Comparison of ENCODE assay signal across 31 cellular contexts in the genomic region with DNA sequence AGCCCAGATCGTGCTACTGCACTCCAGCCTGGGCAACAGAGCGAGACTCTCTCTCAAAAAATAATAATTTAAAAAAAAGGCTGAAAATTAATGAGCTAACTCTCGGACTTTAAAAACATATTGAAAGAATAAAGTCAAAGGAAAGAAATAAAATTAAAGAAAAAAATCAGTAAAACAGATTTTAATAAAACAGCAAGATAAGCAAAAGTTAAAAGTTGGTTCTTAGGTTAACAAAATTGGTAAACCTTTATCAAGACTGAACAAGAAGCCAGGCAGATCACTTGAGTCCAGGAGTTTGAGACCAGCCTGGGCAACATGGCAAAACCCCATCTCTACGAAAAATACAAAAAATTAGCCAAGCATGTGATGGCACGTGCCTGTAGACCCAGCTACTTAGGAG.
"Had no signal": no experiment of that assay in that cellular context is flagged by ENCODE, and none has a peak within 500 bp of the region (broad histone marks: within the 10 kb centered on the region; RNA-seq: fewer than 3 reads in every experiment).

No MANE protein-coding gene starts in this region.

- H3K4me1 ChIP-seq: ascending aorta, parathyroid adenoma, testis, uterus had no signal

- H3K4me3 Mint-ChIP-seq: activated CD8-positive, alpha-beta memory T cell treated with anti-CD3 and anti-CD28 coated beads, Interleukin-2, amount 10 ng/mL, durations not matched to agents 7 days and 5 days; activated CD8-positive, alpha-beta T cell treated with anti-CD3 and anti-CD28 coated beads, Interleukin-2, amount 10 ng/mL, durations not matched to agents 7 days and 5 days; activated naive CD4-positive, alpha-beta T cell treated with anti-CD3 and anti-CD28 coated beads, Interleukin-2, amount 10 ng/mL, durations not matched to agents 7 days and 5 days; activated naive CD8-positive, alpha-beta T cell treated with anti-CD3 and anti-CD28 coated beads, Interleukin-2, amount 10 ng/mL, durations not matched to agents 7 days and 5 days; effector memory CD8-positive, alpha-beta T cell; neural crest cell had no signal

- H2AFZ ChIP-seq: parathyroid adenoma had no signal

- H3K4me2 ChIP-seq: smooth muscle cell had no signal

- H3K4me3 ChIP-seq: ascending aorta, gastroesophageal sphincter, psoas muscle, smooth muscle cell, testis, uterus had no signal

- H3K9ac ChIP-seq: parathyroid adenoma had no signal

- H3K27ac Mint-ChIP-seq: activated CD8-positive, alpha-beta memory T cell treated with anti-CD3 and anti-CD28 coated beads, Interleukin-2, amount 10 ng/mL, durations not matched to agents 7 days and 5 days; activated CD8-positive, alpha-beta T cell treated with anti-CD3 and anti-CD28 coated beads, Interleukin-2, amount 10 ng/mL, durations not matched to agents 7 days and 5 days; activated naive CD4-positive, alpha-beta T cell treated with anti-CD3 and anti-CD28 coated beads, Interleukin-2, amount 10 ng/mL, durations not matched to agents 7 days and 5 days; activated naive CD8-positive, alpha-beta T cell treated with anti-CD3 and anti-CD28 coated beads, Interleukin-2, amount 10 ng/mL, durations not matched to agents 7 days and 5 days had no signal

- DNase-seq: activated CD4-positive, alpha-beta T cell treated with anti-CD3 and anti-CD28 coated beads for 1 hour; activated CD8-positive, alpha-beta memory T cell treated with anti-CD3 and anti-CD28 coated beads, Interleukin-2, amount 10 ng/mL, durations not matched to agents 7 days and 5 days; activated CD8-positive, alpha-beta T cell treated with anti-CD3 and anti-CD28 coated beads, Interleukin-2, amount 10 ng/mL, durations not matched to agents 7 days and 5 days; activated effector memory CD4-positive, alpha-beta T cell treated with anti-CD3 and anti-CD28 coated beads, Interleukin-2, amount 50 U/mL, for 16 hours; activated naive CD4-positive, alpha-beta T cell treated with anti-CD3 and anti-CD28 coated beads, Interleukin-2, amount 10 ng/mL, durations not matched to agents 7 days and 5 days; activated naive CD8-positive, alpha-beta T cell treated with anti-CD3 and anti-CD28 coated beads, Interleukin-2, amount 10 ng/mL, durations not matched to agents 7 days and 5 days; brain microvascular endothelial cell; cortex of kidney; effector memory CD8-positive, alpha-beta T cell; erythroblast; hippocampal formation; left colon; mammary epithelial cell; nucleus accumbens; psoas muscle; stimulated activated CD4-positive, alpha-beta T cell treated with anti-CD3 and anti-CD28 coated beads, Interleukin-1b, Interleukin-23, amount 100 ng/mL, for 48 hours; stimulated activated CD4-positive, alpha-beta T cell treated with anti-CD3 and anti-CD28 coated beads, Interleukin-4, amount 100 ng/mL, for 4 hours; stimulated activated CD8-positive, alpha-beta memory T cell treated with anti-CD3 and anti-CD28 coated beads, Interleukin-4, amount 100 ng/mL, for 48 hours; stimulated activated naive CD4-positive, alpha-beta T cell; T-helper 9 cell; testis; trophoblast cell; uterus had no signal

- H3K27me3 Mint-ChIP-seq: activated CD8-positive, alpha-beta memory T cell treated with anti-CD3 and anti-CD28 coated beads, Interleukin-2, amount 10 ng/mL, durations not matched to agents 7 days and 5 days; activated naive CD4-positive, alpha-beta T cell treated with anti-CD3 and anti-CD28 coated beads, Interleukin-2, amount 10 ng/mL, durations not matched to agents 7 days and 5 days; activated naive CD8-positive, alpha-beta T cell treated with anti-CD3 and anti-CD28 coated beads, Interleukin-2, amount 10 ng/mL, durations not matched to agents 7 days and 5 days; effector memory CD8-positive, alpha-beta T cell had no signal

- ATAC-seq: activated CD8-positive, alpha-beta memory T cell treated with anti-CD3 and anti-CD28 coated beads, Interleukin-2, amount 10 ng/mL, durations not matched to agents 7 days and 5 days; activated CD8-positive, alpha-beta T cell treated with anti-CD3 and anti-CD28 coated beads, Interleukin-2, amount 10 ng/mL, durations not matched to agents 7 days and 5 days; effector memory CD8-positive, alpha-beta T cell; gastroesophageal sphincter; left colon; psoas muscle had no signal

- H3K27me3 ChIP-seq: ascending aorta, brain microvascular endothelial cell, gastroesophageal sphincter, testis, uterus had no signal

- H3K9me3 ChIP-seq: ascending aorta, gastroesophageal sphincter, psoas muscle, testis, uterus had no signal

- H3K27ac ChIP-seq: ascending aorta, brain microvascular endothelial cell, gastroesophageal sphincter, parathyroid adenoma, psoas muscle, testis, uterus, VCaP had no signal

- H3K4me1 Mint-ChIP-seq: activated CD8-positive, alpha-beta memory T cell treated with anti-CD3 and anti-CD28 coated beads, Interleukin-2, amount 10 ng/mL, durations not matched to agents 7 days and 5 days; activated naive CD4-positive, alpha-beta T cell treated with anti-CD3 and anti-CD28 coated beads, Interleukin-2, amount 10 ng/mL, durations not matched to agents 7 days and 5 days; neural crest cell had no signal

- H3K9me3 Mint-ChIP-seq: activated naive CD4-positive, alpha-beta T cell treated with anti-CD3 and anti-CD28 coated beads, Interleukin-2, amount 10 ng/mL, durations not matched to agents 7 days and 5 days; activated naive CD8-positive, alpha-beta T cell treated with anti-CD3 and anti-CD28 coated beads, Interleukin-2, amount 10 ng/mL, durations not matched to agents 7 days and 5 days; effector memory CD8-positive, alpha-beta T cell; neural crest cell had no signal

- FAIRE-seq: keratinocyte, TTC549 had no signal

- H3K36me3 ChIP-seq: uterus had no signal
